In genomic region chr19:3642987-3643386, GRCh38 we compare ENCODE assay signal across 1 cellular context.
A peak's percentile ranks its signal among the peaks of the same experiment; 100 is the strongest.
TF ChIP-seq lines count a peak whose summit lies in the region.

No MANE protein-coding gene starts in this region.

TF ChIP-seq in HepG2, 621 proteins besides CTCF, POLR2A, EP300 and RAD21:
- TF ChIP-seq ZNF414 (CRISPR knock-in tag; IDR thresholded peaks at IDR 0.05): no peak
- TF ChIP-seq TAF15 (IDR thresholded peaks at IDR 0.05; ENCODE audit: low read depth, low read length, poor library complexity, severe bottlenecking): no peak
- peak; percentile 59; the same call in 1 of the 2 replicates for TF ChIP-seq ZBTB33 (CRISPR knock-in tag; IDR thresholded peaks at IDR 0.05)
- no peak for TF ChIP-seq ZNF879 (CRISPR knock-in tag; IDR thresholded peaks at IDR 0.05)
- TF ChIP-seq CSRNP1 (CRISPR knock-in tag; IDR thresholded peaks at IDR 0.05): no peak
